7 cellular contexts compared by ENCODE assay signal in the genomic region with DNA sequence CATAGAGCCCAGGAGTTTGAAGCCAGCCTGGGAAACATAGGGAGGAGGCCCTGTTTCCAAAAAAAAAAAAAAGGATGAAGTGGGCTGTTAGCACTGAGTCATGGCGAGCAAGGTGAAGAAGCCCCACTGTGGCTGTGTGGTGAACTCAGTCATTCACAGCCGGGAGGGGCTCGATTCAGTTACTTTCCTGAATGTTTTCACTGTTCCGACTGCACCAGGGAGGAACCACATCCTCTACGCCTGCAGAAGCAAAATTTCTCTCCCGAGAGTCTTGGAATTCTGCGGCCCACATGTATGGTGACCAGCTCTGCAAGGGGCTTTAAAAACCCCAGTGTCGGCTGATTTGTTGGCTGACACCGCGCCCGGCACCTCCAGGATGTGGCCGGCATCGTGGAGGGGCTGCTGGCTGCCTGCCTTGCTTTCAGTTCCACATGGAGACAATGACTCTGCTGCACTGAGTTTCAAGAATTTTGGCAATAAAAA. TPM values are rescaled to one million over a fixed set of nuclear protein-coding genes. Genes with fewer than 3 reads are reported as not detected.
DNase-seq lines count a peak whose midpoint lies in the region; ATAC-seq, FAIRE-seq and TF ChIP-seq lines count a peak whose summit lies in the region.

No MANE protein-coding gene starts in this region.

- no peaks in the 10 kb centered on the region for H3F3A ChIP-seq in SK-N-SH (replicated peaks; ENCODE audit: insufficient read depth)

- DNase-seq in M059J (ENCODE audit: low read depth) (peak; percentile 75), activated gamma-delta T cell (lab: John Stamatoyannopoulos, UW) (peak; percentile 29), kidney (peak; percentile 83), SK-N-SH (no peak)
- peak; percentile 43 to 51 for DNase-seq in stimulated activated CD8-positive, alpha-beta memory T cell treated with anti-CD3 and anti-CD28 coated beads, Interleukin-7, amount 100 ng/mL, for 4 hours (ENCODE audit: low read depth in 2 of 2)

- H3K36me3 ChIP-seq in kidney (ENCODE audit: control insufficient read depth in 1 of 2, insufficient read depth in 2 of 2, low read length in 2 of 2) (no peaks in the 10 kb centered on the region), SK-N-SH (replicated peaks in 1 of 2; ENCODE audit: control insufficient read depth in 1 of 2, insufficient read depth in 2 of 2, low read length in 1 of 2) (no peaks in the 10 kb centered on the region)

- H3K27me3 ChIP-seq in SK-N-SH (ENCODE audit: insufficient read depth), result no peaks in the 10 kb centered on the region

- ATAC-seq in GM19351 (IDR thresholded peaks at IDR 0.05; ENCODE audit: unreplicated experiment) (peak; percentile 64), HG03439 (IDR thresholded peaks at IDR 0.05; ENCODE audit: unreplicated experiment) (no peak)

- CTCF ChIA-PET in SK-N-SH (lab: Yijun Ruan, JAX), result interaction anchor here (0.7 to 2.6 kb wide), 2 partner anchors 29 to 222 kb away, joined by 3 to 8 read pairs; no protein-coding TSS in a partner anchor

- WGBS in SK-N-SH (ENCODE audit: low lambda C conversion rate), result 77% methylated on average over 12 of the region's 13 CpGs

- peak overlapping the region; percentile 1 to 32 for H3K27ac ChIP-seq in kidney (ENCODE audit: low read depth in 2 of 2, low read length in 2 of 2)
- H3K27ac ChIP-seq in SK-N-SH (ENCODE audit: low read depth in 2 of 2, low read length in 1 of 2), result 0 out of 4 replicates have a peak overlapping the region, but pooled peaks of 1 of the 2 experiments have one; percentile 4

- H3K4me3 ChIP-seq in kidney (ENCODE audit: low read length in 2 of 2), result no peak overlapping the region
- H3K4me3 ChIP-seq in SK-N-SH (ENCODE audit: low read depth in 2 of 2, low read length in 1 of 2), result no peak overlapping the region

- TF ChIP-seq CTCF in kidney (IDR thresholded peaks at IDR 0.05; ENCODE audit: borderline replicate concordance, extremely low read depth, insufficient read depth) (no peak), SK-N-SH (IDR thresholded peaks at IDR 0.05) (no peak)

- TF ChIP-seq EP300 in SK-N-SH (IDR thresholded peaks at IDR 0.05; ENCODE audit: borderline replicate concordance in 1 of 2, low read depth in 1 of 2, low read length in 1 of 2), result no peak

- no peaks in the 10 kb centered on the region for H3K9me2 ChIP-seq in SK-N-SH

- POLR2A ChIA-PET in SK-N-SH (lab: Yijun Ruan, JAX), result no interaction called here

- TF ChIP-seq RAD21 in SK-N-SH (IDR thresholded peaks at IDR 0.05; ENCODE audit: low read length), result no peak

- H3K4me1 ChIP-seq in kidney (ENCODE audit: control insufficient read depth in 1 of 2, insufficient read depth in 1 of 2, low read depth in 1 of 2, low read length in 2 of 2) (peaks cover 17 to 24% of the 10 kb centered on the region in 2 donors), SK-N-SH (ENCODE audit: control insufficient read depth in 1 of 2, insufficient read depth in 2 of 2, low read depth in 1 of 2, low read length in 1 of 2) (peaks cover 0 to 58% of the 10 kb centered on the region in 2 experiments; a peak in 1 of 4 replicates)

- H4K20me1 ChIP-seq in SK-N-SH (ENCODE audit: insufficient read depth), result no peaks in the 10 kb centered on the region

- intact Hi-C loops in kidney (cut with DNase I), result no loop called here

- H2AFZ ChIP-seq in SK-N-SH (ENCODE audit: low read depth), result no peak overlapping the region

- FAIRE-seq in kidney (lab: Jason Lieb, UNC), result no peak

- H3K4me2 ChIP-seq in SK-N-SH, result no peak overlapping the region; the same call in 1 of the 2 replicates

- H3K79me2 ChIP-seq in SK-N-SH (ENCODE audit: insufficient read depth), result no peaks in the 10 kb centered on the region

- H3K9me3 ChIP-seq in kidney (ENCODE audit: control insufficient read depth in 1 of 2, low read length in 2 of 2), result no peaks in the 10 kb centered on the region
- H3K9me3 ChIP-seq in SK-N-SH, result no peaks in the 10 kb centered on the region

- H3K9ac ChIP-seq in kidney (ENCODE audit: low read length in 2 of 2) (no peak overlapping the region), SK-N-SH (no peak overlapping the region)

TF ChIP-seq in SK-N-SH, 30 proteins besides CTCF, POLR2A, EP300 and RAD21:
- no peak for TF ChIP-seq TAF1 (IDR thresholded peaks at IDR 0.05; ENCODE audit: borderline replicate concordance, low read depth, low read length)
- no peak for TF ChIP-seq MAX (IDR thresholded peaks at IDR 0.05; ENCODE audit: low read depth)
- TF ChIP-seq JUND (IDR thresholded peaks at IDR 0.05), result no peak
- TF ChIP-seq FOSL2 (IDR thresholded peaks at IDR 0.05; ENCODE audit: borderline replicate concordance, low read depth), result no peak
- no peak for TF ChIP-seq MXI1 (IDR thresholded peaks at IDR 0.05; ENCODE audit: low read depth, low read length)
- no peak for TF ChIP-seq YY1 (IDR thresholded peaks at IDR 0.05; ENCODE audit: low read depth)
- TF ChIP-seq FOXM1 (IDR thresholded peaks at IDR 0.05; ENCODE audit: low read depth), result no peak
- no peak for TF ChIP-seq FOXJ3 (CRISPR knock-in tag; IDR thresholded peaks at IDR 0.05)
- no peak for TF ChIP-seq NFIC (IDR thresholded peaks at IDR 0.05; ENCODE audit: borderline replicate concordance)
- no peak for TF ChIP-seq CHD2 (IDR thresholded peaks at IDR 0.05; ENCODE audit: low read length, partially characterized antibody)
- no peak for TF ChIP-seq TCF12 (IDR thresholded peaks at IDR 0.05)
- no peak for TF ChIP-seq GABPA (IDR thresholded peaks at IDR 0.05; ENCODE audit: low read depth)
- no peak for TF ChIP-seq ELF1 (IDR thresholded peaks at IDR 0.05)
- TF ChIP-seq, protein P1, sequence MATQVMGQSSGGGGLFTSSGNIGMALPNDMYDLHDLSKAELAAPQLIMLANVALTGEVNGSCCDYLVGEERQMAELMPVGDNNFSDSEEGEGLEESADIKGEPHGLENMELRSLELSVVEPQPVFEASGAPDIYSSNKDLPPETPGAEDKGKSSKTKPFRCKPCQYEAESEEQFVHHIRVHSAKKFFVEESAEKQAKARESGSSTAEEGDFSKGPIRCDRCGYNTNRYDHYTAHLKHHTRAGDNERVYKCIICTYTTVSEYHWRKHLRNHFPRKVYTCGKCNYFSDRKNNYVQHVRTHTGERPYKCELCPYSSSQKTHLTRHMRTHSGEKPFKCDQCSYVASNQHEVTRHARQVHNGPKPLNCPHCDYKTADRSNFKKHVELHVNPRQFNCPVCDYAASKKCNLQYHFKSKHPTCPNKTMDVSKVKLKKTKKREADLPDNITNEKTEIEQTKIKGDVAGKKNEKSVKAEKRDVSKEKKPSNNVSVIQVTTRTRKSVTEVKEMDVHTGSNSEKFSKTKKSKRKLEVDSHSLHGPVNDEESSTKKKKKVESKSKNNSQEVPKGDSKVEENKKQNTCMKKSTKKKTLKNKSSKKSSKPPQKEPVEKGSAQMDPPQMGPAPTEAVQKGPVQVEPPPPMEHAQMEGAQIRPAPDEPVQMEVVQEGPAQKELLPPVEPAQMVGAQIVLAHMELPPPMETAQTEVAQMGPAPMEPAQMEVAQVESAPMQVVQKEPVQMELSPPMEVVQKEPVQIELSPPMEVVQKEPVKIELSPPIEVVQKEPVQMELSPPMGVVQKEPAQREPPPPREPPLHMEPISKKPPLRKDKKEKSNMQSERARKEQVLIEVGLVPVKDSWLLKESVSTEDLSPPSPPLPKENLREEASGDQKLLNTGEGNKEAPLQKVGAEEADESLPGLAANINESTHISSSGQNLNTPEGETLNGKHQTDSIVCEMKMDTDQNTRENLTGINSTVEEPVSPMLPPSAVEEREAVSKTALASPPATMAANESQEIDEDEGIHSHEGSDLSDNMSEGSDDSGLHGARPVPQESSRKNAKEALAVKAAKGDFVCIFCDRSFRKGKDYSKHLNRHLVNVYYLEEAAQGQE (IDR thresholded peaks at IDR 0.05; ENCODE audit: low read depth, low read length), result no peak
- TF ChIP-seq GATA2 (CRISPR knock-in tag; IDR thresholded peaks at IDR 0.05), result no peak
- no peak for TF ChIP-seq MEF2A (IDR thresholded peaks at IDR 0.05; ENCODE audit: borderline replicate concordance, low read depth)
- TF ChIP-seq EZH2phosphoT487 (IDR thresholded peaks at IDR 0.05; ENCODE audit: borderline replicate concordance, low read depth), result no peak

RNA-seq across cellular contexts. Expression of gene GRAMD4, which starts 27.8 kb away (rescaled TPM):
- 2.9 and 7.9 TPM in 2 replicates for total RNA-seq in M059J (2014; rRNA removed; shearing (Covaris generic))
- total RNA-seq in kidney, result 58.2 TPM
- 12.1 TPM for polyA plus RNA-seq in kidney (ENCODE audit: insufficient read depth, low read depth, low replicate concordance)
- polyA plus RNA-seq in SK-N-SH (2012; rRNA removed), result 13.5 and 15.5 TPM in 2 replicates
- polyA plus RNA-seq in SK-N-SH (2012; cell fraction: cytosol; rRNA removed), result 7.8 and 11.0 TPM in 2 replicates
- polyA plus RNA-seq in SK-N-SH (2012; cell fraction: nucleus; rRNA removed), result 22.3 and 31.8 TPM in 2 replicates

RNA-seq across cellular contexts. Expression of gene CELSR1, which starts 55.0 kb away (rescaled TPM):
- 4.3 and 11.8 TPM in 2 replicates for total RNA-seq in M059J (2014; rRNA removed; shearing (Covaris generic))
- 49.9 TPM for total RNA-seq in kidney
- polyA plus RNA-seq in kidney (ENCODE audit: insufficient read depth, low read depth, low replicate concordance) (15.7 TPM), SK-N-SH (2012; rRNA removed) (1.8 and 5.0 TPM in 2 replicates)
- 2.0 and 3.3 TPM in 2 replicates for polyA plus RNA-seq in SK-N-SH (2012; cell fraction: cytosol; rRNA removed)
- polyA plus RNA-seq in SK-N-SH (2012; cell fraction: nucleus; rRNA removed), result 4.3 and 5.2 TPM in 2 replicates
